ENCODE assay signal across 8 cellular contexts in the genomic region with DNA sequence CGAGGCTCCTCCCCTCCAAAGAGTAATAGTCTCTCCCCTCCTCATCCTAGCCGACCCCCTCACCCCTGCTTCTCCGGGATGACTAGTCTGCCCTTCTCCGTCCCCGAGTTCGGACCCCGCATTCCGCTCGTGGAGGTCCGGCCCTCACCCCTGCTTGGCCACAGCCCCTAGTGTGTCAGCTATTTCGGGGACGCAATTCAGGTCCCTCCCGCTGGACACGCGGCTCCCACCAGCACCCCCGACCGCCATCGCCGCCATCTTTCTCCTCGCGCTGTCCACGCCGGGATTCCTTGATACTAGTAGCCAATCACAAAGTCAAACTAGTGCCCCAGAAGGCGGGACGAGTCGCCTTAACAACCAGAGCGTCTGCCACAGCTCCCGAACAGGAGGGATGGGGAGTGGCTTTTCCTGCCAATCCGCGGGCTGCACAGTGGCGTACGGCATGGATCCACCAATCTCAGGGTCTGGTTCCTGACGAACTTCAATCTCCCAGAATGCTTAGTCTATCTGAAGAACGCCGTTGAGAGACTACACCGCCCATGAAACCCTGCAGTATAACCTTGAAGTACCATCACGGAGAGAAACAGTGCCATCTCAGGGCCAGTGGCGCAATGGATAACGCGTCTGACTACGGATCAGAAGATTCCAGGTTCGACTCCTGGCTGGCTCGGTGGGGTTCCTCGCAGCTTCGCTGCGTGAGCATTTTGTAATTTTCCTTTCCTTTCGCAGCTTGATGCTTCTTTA. TPM values are rescaled to one million over a fixed set of nuclear protein-coding genes. Genes with fewer than 3 reads are reported as not detected.
A peak's percentile ranks its signal among the peaks of the same experiment; 100 is the strongest.
DNase-seq lines count a peak whose midpoint lies in the region; ATAC-seq and TF ChIP-seq lines count a peak whose summit lies in the region.

Gene PRMT5 (minus strand): TSS at position 273 of the 744 bp plus-strand sequence. CDS start 15 bp downstream, at position 258.

- H3K4me3 ChIP-seq in CD4-positive, alpha-beta memory T cell (ENCODE audit: low read length in 2 of 2), result peak within 1 kb of the TSS; percentile 83 to 99
- H3K4me3 ChIP-seq in duodenal mucosa (ENCODE audit: low read depth in 1 of 2, low read length in 2 of 2) (peak within 1 kb of the TSS; percentile 85 to 96), liver (ENCODE audit: low read depth in 1 of 3, low read length in 3 of 3) (peak within 1 kb of the TSS; percentile 66 to 98 (median 78))

- DNase-seq in CD4-positive, alpha-beta memory T cell, result peak; percentile 98 to 100 (median 99)
- DNase-seq in HK-2 (ENCODE audit: unreplicated experiment) (peak; percentile 98), NCI-H82 treated with DMSO at 0.1 percent for 48 hours (lab: John Stamatoyannopoulos, UW; ENCODE audit: unreplicated experiment) (peak; percentile 98)
- DNase-seq in activated CD4-positive, alpha-beta memory T cell treated with anti-CD3 and anti-CD28 coated beads for 36 hours, result peak; percentile 98
- peak; percentile 98 for DNase-seq in stimulated activated CD4-positive, alpha-beta T cell treated with anti-CD3 and anti-CD28 coated beads, Interleukin-4, amount 100 ng/mL, for 24 hours

- H3K27me3 ChIP-seq in CD4-positive, alpha-beta memory T cell (ENCODE audit: insufficient read depth, low read length), result no peaks in the 10 kb centered on the region
- H3K27me3 ChIP-seq in duodenal mucosa (ENCODE audit: control insufficient read depth in 1 of 2, insufficient read depth in 2 of 2, low read length in 2 of 2) (no peaks in the 10 kb centered on the region), liver (ENCODE audit: control insufficient read depth in 4 of 4, insufficient read depth in 4 of 4, low read length in 3 of 4) (no peaks in the 10 kb centered on the region)

- intact Hi-C loops in CD4-positive, alpha-beta memory T cell (cut with micrococcal nuclease), result loop anchor here (1.0 to 5.0 kb wide), 9 partner anchors 10 to 373 kb away; partner anchors contain the start of genes DAD1, HAUS4, LRP10 and MRPL52
- intact Hi-C loops in activated CD4-positive, alpha-beta memory T cell treated with anti-CD3 and anti-CD28 coated beads for 36 hours (cut with micrococcal nuclease), result loop anchor here (1.0 kb wide), 6 partner anchors 10 to 340 kb away; partner anchors contain the start of genes DAD1, LRP10 and RBM23

- peaks cover 6% of the 10 kb centered on the region for H3K36me3 ChIP-seq in CD4-positive, alpha-beta memory T cell (ENCODE audit: insufficient read depth, low read length)
- H3K36me3 ChIP-seq in duodenal mucosa (ENCODE audit: control insufficient read depth in 1 of 2, insufficient read depth in 2 of 2, low read length in 2 of 2) (peaks cover 4 to 9% of the 10 kb centered on the region in 2 donors), liver (ENCODE audit: control insufficient read depth in 4 of 4, insufficient read depth in 3 of 4, low read depth in 1 of 4, low read length in 3 of 4) (peaks cover 0 to 18% (median 12%) of the 10 kb centered on the region in 4 donors)

- H3K4me1 ChIP-seq in CD4-positive, alpha-beta memory T cell (ENCODE audit: insufficient read depth, low read length), result peaks cover 17% of the 10 kb centered on the region
- peaks cover 12 to 21% of the 10 kb centered on the region in 2 donors for H3K4me1 ChIP-seq in duodenal mucosa (ENCODE audit: control insufficient read depth in 1 of 2, insufficient read depth in 2 of 2, low read length in 2 of 2)
- peaks cover 0 to 22% (median 13%) of the 10 kb centered on the region in 4 donors for H3K4me1 ChIP-seq in liver (ENCODE audit: control insufficient read depth in 4 of 4, insufficient read depth in 4 of 4, low read length in 3 of 4)

- CTCF ChIA-PET in CD4-positive, alpha-beta memory T cell (lab: Charles Lee; ENCODE audit: partially characterized antibody), result interaction anchor here (0.6 to 6.7 kb wide), 37 partner anchors 10 to 392 kb away, joined by 3 to 94 read pairs (median 5); partner anchors contain the start of genes ACIN1, AJUBA, C14orf119 and DAD1
- CTCF ChIA-PET in activated CD4-positive, alpha-beta memory T cell treated with anti-CD3 and anti-CD28 coated beads for 36 hours (lab: Charles Lee), result interaction anchor here (0.7 to 4.6 kb wide), 34 partner anchors 9 to 1203 kb away, joined by 3 to 45 read pairs (median 5); partner anchors contain the start of genes AJUBA, CDH24, DAD1 and HAUS4

- no peak for TF ChIP-seq CTCF in liver (IDR thresholded peaks at IDR 0.05; ENCODE audit: low read depth, low read length, missing input control)

- H3K9me3 Mint-ChIP-seq in CD4-positive, alpha-beta memory T cell, result peaks cover 0 to 2% (median 0%) of the 10 kb centered on the region in 8 donors
- no peaks in the 10 kb centered on the region for H3K9me3 Mint-ChIP-seq in activated CD4-positive, alpha-beta memory T cell treated with anti-CD3 and anti-CD28 coated beads for 36 hours

- H3K4me3 Mint-ChIP-seq in CD4-positive, alpha-beta memory T cell, result no peak within 1 kb of the TSS
- H3K4me3 Mint-ChIP-seq in activated CD4-positive, alpha-beta memory T cell treated with anti-CD3 and anti-CD28 coated beads for 36 hours, result no peak within 1 kb of the TSS

- H3K36me3 Mint-ChIP-seq in CD4-positive, alpha-beta memory T cell, result peaks cover 16 to 19% of the 10 kb centered on the region in 2 donors
- peaks cover 27% of the 10 kb centered on the region for H3K36me3 Mint-ChIP-seq in activated CD4-positive, alpha-beta memory T cell treated with anti-CD3 and anti-CD28 coated beads for 36 hours

- ATAC-seq in GM19455 (IDR thresholded peaks at IDR 0.05; ENCODE audit: unreplicated experiment), result peak; percentile 92

- peak within 1 kb of the TSS; percentile 91 to 97 for H3K9ac ChIP-seq in duodenal mucosa (ENCODE audit: low read depth in 1 of 2, low read length in 2 of 2)
- peak within 1 kb of the TSS; percentile 87 to 88 for H3K9ac ChIP-seq in liver (ENCODE audit: low read depth in 1 of 2, low read length in 2 of 2)

- H3K27ac ChIP-seq in CD4-positive, alpha-beta memory T cell (ENCODE audit: low read depth, low read length), result peak within 1 kb of the TSS; percentile 91
- H3K27ac ChIP-seq in duodenal mucosa (ENCODE audit: low read depth, low read length), result peak within 1 kb of the TSS; percentile 82
- H3K27ac ChIP-seq in liver (ENCODE audit: low read depth in 1 of 2, low read length in 2 of 2), result peak within 1 kb of the TSS; percentile 88 to 89

- no peaks in the 10 kb centered on the region for H3K9me3 ChIP-seq in CD4-positive, alpha-beta memory T cell (ENCODE audit: control insufficient read depth in 1 of 2, low read length in 2 of 2)
- H3K9me3 ChIP-seq in duodenal mucosa (ENCODE audit: control insufficient read depth in 1 of 2, low read length in 2 of 2) (no peaks in the 10 kb centered on the region), liver (ENCODE audit: control insufficient read depth in 4 of 4, low read length in 3 of 4) (no peaks in the 10 kb centered on the region)

- TF ChIP-seq RAD21 in liver (IDR thresholded peaks at IDR 0.05), result peak in 1 of 2 donors; percentile 6

- WGBS in liver, result under 1% methylated on average over 47 of the region's 47 CpGs

- no peaks in the 10 kb centered on the region for H3K27me3 Mint-ChIP-seq in CD4-positive, alpha-beta memory T cell
- H3K27me3 Mint-ChIP-seq in activated CD4-positive, alpha-beta memory T cell treated with anti-CD3 and anti-CD28 coated beads for 36 hours, result no peaks in the 10 kb centered on the region

- POLR2A ChIA-PET in CD4-positive, alpha-beta memory T cell (lab: Charles Lee; ENCODE audit: partially characterized antibody), result interaction anchor here (0.6 to 5.2 kb wide), 28 partner anchors 10 to 1492 kb away, joined by 3 to 120 read pairs (median 6); partner anchors contain the start of genes ACIN1, AJUBA, C14orf119 and DAD1
- POLR2A ChIA-PET in activated CD4-positive, alpha-beta memory T cell treated with anti-CD3 and anti-CD28 coated beads for 36 hours (lab: Charles Lee), result interaction anchor here (0.6 to 4.4 kb wide), 12 partner anchors 10 to 1404 kb away, joined by 3 to 47 read pairs (median 4); partner anchors contain the start of genes ACIN1, C14orf119, DAD1 and HAUS4

- peaks cover 9 to 14% (median 12%) of the 10 kb centered on the region in 4 donors for H3K4me1 Mint-ChIP-seq in CD4-positive, alpha-beta memory T cell
- H3K4me1 Mint-ChIP-seq in activated CD4-positive, alpha-beta memory T cell treated with anti-CD3 and anti-CD28 coated beads for 36 hours (ENCODE audit: low read depth), result peaks cover 37% of the 10 kb centered on the region

- peak within 1 kb of the TSS in 1 of 7 donors; percentile 75 for H3K27ac Mint-ChIP-seq in CD4-positive, alpha-beta memory T cell
- H3K27ac Mint-ChIP-seq in activated CD4-positive, alpha-beta memory T cell treated with anti-CD3 and anti-CD28 coated beads for 36 hours, result no peak within 1 kb of the TSS

TF ChIP-seq in liver, 16 proteins besides CTCF, POLR2A, EP300 and RAD21 (continues in another document):
- peak; percentile 10 for TF ChIP-seq NR2F2 (IDR thresholded peaks at IDR 0.05)
- TF ChIP-seq HNF4A (conservative IDR thresholded peaks at IDR 0.05), result peak; percentile 38 to 44
- TF ChIP-seq, protein P1, sequence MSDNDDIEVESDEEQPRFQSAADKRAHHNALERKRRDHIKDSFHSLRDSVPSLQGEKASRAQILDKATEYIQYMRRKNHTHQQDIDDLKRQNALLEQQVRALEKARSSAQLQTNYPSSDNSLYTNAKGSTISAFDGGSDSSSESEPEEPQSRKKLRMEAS (IDR thresholded peaks at IDR 0.05), result peak; percentile 77
- TF ChIP-seq FOXA2 (IDR thresholded peaks at IDR 0.05), result no peak
- TF ChIP-seq, protein P2, sequence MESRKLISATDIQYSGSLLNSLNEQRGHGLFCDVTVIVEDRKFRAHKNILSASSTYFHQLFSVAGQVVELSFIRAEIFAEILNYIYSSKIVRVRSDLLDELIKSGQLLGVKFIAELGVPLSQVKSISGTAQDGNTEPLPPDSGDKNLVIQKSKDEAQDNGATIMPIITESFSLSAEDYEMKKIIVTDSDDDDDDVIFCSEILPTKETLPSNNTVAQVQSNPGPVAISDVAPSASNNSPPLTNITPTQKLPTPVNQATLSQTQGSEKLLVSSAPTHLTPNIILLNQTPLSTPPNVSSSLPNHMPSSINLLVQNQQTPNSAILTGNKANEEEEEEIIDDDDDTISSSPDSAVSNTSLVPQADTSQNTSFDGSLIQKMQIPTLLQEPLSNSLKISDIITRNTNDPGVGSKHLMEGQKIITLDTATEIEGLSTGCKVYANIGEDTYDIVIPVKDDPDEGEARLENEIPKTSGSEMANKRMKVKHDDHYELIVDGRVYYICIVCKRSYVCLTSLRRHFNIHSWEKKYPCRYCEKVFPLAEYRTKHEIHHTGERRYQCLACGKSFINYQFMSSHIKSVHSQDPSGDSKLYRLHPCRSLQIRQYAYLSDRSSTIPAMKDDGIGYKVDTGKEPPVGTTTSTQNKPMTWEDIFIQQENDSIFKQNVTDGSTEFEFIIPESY (IDR thresholded peaks at IDR 0.05), result peak; percentile 68
- TF ChIP-seq YY1 (IDR thresholded peaks at IDR 0.05), result peak; percentile 99

RNA-seq across cellular contexts. Expression of gene PRMT5, which starts in this region (rescaled TPM):
- total RNA-seq in CD4-positive, alpha-beta memory T cell, result 10 to 100 TPM; 25.8 to 30.5 TPM
- 10 to 100 TPM; 50.6 to 65.1 TPM for polyA plus RNA-seq in CD4-positive, alpha-beta memory T cell
- total RNA-seq in activated CD4-positive, alpha-beta memory T cell treated with anti-CD3 and anti-CD28 coated beads for 36 hours, result 100 to 1,000 TPM in 1 of 2 experiments, 10 to 100 TPM in 1; 85.6 to 100 TPM
- 10 to 100 TPM; 26.2 to 27.5 TPM for total RNA-seq in liver
- polyA plus RNA-seq in liver, result 10 to 100 TPM; 14.1 to 28.2 TPM

Comparison
In these comparisons a context has a peak if more than half of its experiments do, and no peak if none do; other contexts are left out.
1. Peak in every context shown above with its lines: DNase-seq, ATAC-seq, H3K4me3 ChIP-seq and H3K27ac ChIP-seq.